ENCODE assay signal across 8 cellular contexts in the genomic region with DNA sequence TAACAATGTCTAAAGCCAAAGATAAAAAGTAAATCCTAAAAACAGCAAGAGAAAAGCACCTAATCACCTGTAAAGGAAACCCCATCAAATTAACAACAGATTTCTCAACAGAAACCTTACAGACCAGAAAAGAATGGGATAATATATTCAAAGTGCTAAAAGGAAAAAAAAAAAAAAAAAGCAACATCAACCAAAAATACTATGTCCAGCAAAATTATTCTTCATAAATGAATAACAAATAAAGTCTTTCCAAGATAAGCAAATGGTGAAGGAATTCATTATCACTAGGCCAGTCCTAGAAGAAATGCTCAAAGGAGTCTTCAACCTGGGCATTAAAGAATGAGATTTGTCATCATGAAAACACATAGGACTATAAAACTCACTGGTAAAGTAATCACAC.
"Had no signal": no experiment of that assay in that cellular context is flagged by ENCODE, and none has a peak within 500 bp of the region (broad histone marks: within the 10 kb centered on the region; RNA-seq: fewer than 3 reads in every experiment).

No MANE protein-coding gene starts in this region.

- H3K4me1 ChIP-seq: HAP-1 had no signal

- DNase-seq: GM23248, GOT3, H7, H9, HCEC 1CT, HFFc6 had no signal

- H3K9me3 ChIP-seq: HAP-1 had no signal

- H3K27ac ChIP-seq: GM23248 had no signal

- H3K36me3 ChIP-seq: HAP-1 had no signal

- H3K4me3 ChIP-seq: GM23248, GM23338, HAP-1 had no signal
